8 cellular contexts compared by ENCODE assay signal in genomic region chr5:14142202-14142855, GRCh38. TPM values are rescaled to one million over a fixed set of nuclear protein-coding genes. Genes with fewer than 3 reads are reported as not detected.
DNase-seq lines count a peak whose midpoint lies in the region; ATAC-seq and TF ChIP-seq lines count a peak whose summit lies in the region.

No MANE protein-coding gene starts in this region.

- CTCF ChIA-PET in Caco-2 (lab: Charles Lee), result interaction anchor here (1.2 to 1.6 kb wide), 2 partner anchors 66 to 128 kb away, joined by 4 to 10 read pairs; no protein-coding TSS in a partner anchor
- CTCF ChIA-PET in OCI-LY7 (lab: Charles Lee; ENCODE audit: unreplicated experiment), result no interaction called here

- peak overlapping the region; percentile 10 for H3K27ac ChIP-seq in OCI-LY7 (ENCODE audit: low read depth, low read length, poor library complexity, severe bottlenecking)
- peak overlapping the region; percentile 92 for H3K27ac ChIP-seq in epithelial cell of prostate
- H3K27ac ChIP-seq in ovary, result peak overlapping the region; percentile 84 to 90

- intact Hi-C loops in Caco-2 (cut with micrococcal nuclease; ENCODE audit: unreplicated experiment) (loop anchor here (2.0 to 5.0 kb wide), 2 partner anchors 66 to 155 kb away; no protein-coding TSS in a partner anchor), OCI-LY7 (cut with micrococcal nuclease; ENCODE audit: unreplicated experiment) (loop anchor here (2.0 kb wide), 1 partner anchor 122 kb away; no protein-coding TSS in a partner anchor), ovary (cut with DNase I) (loop anchor here (5.0 to 10.0 kb wide), 5 partner anchors 52 to 125 kb away; no protein-coding TSS in a partner anchor)

- WGBS in ovary, 3 donors, result 7 to 10% (median 10%) methylated on average over 20 of the region's 20 CpGs

- no peaks in the 10 kb centered on the region for H3K9me3 Mint-ChIP-seq in Caco-2 (ENCODE audit: unreplicated experiment)

- no peaks in the 10 kb centered on the region for H3K4me1 Mint-ChIP-seq in Caco-2 (ENCODE audit: low read depth, unreplicated experiment)

- DNase-seq in Caco-2, result no peak
- DNase-seq in OCI-LY7 (ENCODE audit: low spot score), result no peak
- no peak for DNase-seq in epithelial cell of prostate (ENCODE audit: low read depth, low spot score)
- no peak for DNase-seq in ovary
- DNase-seq in kidney tubule cell (ENCODE audit: low spot score), result no peak
- DNase-seq in LoVo (ENCODE audit: low spot score), result no peak

- BruUV-seq in Caco-2 (replicated peaks; lab: Mats Ljungman, UMichigan), result TSS peak; percentile 27
- BruUV-seq in OCI-LY7 (replicated peaks; lab: Mats Ljungman, UMichigan), result no TSS peak

- TF ChIP-seq POLR2A in ovary (IDR thresholded peaks at IDR 0.05), result no peak

- TF ChIP-seq CTCF in Caco-2 (IDR thresholded peaks at IDR 0.05; ENCODE audit: insufficient read depth in 1 of 2, low read depth in 1 of 2, low read length in 1 of 2, severe bottlenecking in 1 of 2, unreplicated experiment in 1 of 2), result no peak
- TF ChIP-seq CTCF in OCI-LY7 (conservative IDR thresholded peaks at IDR 0.05; ENCODE audit: low read length), result no peak
- TF ChIP-seq CTCF in ovary (IDR thresholded peaks at IDR 0.05), result no peak

- H3K9me2 ChIP-seq in OCI-LY7 (ENCODE audit: insufficient read depth, low read length), result no peaks in the 10 kb centered on the region

- H3K4me3 ChIP-seq in Caco-2 (ENCODE audit: low read depth, low read length) (peak overlapping the region; percentile 92), OCI-LY7 (ENCODE audit: low read depth, low read length, poor library complexity, severe bottlenecking) (peak overlapping the region; percentile 73), ovary (peak overlapping the region; percentile 75)

- H3K4me1 ChIP-seq in Caco-2 (no peaks in the 10 kb centered on the region), OCI-LY7 (ENCODE audit: insufficient read depth, low read length, poor library complexity, severe bottlenecking) (peaks cover 16% of the 10 kb centered on the region), ovary (ENCODE audit: insufficient read depth) (peaks cover 9% of the 10 kb centered on the region)

- peaks cover 14% of the 10 kb centered on the region for H3K36me3 Mint-ChIP-seq in Caco-2 (ENCODE audit: insufficient read depth, unreplicated experiment)

- H3K4me2 ChIP-seq in OCI-LY7 (ENCODE audit: low read length), result peak overlapping the region; percentile 74

- H3K79me2 ChIP-seq in OCI-LY7 (ENCODE audit: insufficient read depth, low read depth, low read length), result peaks cover 14% of the 10 kb centered on the region

- peak overlapping the region; percentile 62 for H3K27ac Mint-ChIP-seq in Caco-2 (ENCODE audit: unreplicated experiment)

- no peaks in the 10 kb centered on the region for H3K9me3 ChIP-seq in Caco-2
- no peaks in the 10 kb centered on the region for H3K9me3 ChIP-seq in OCI-LY7 (ENCODE audit: low read length)
- no peaks in the 10 kb centered on the region for H3K9me3 ChIP-seq in ovary

- no peaks in the 10 kb centered on the region for H4K20me1 ChIP-seq in OCI-LY7 (ENCODE audit: insufficient read depth, low read length)

- ATAC-seq in GM21447 (IDR thresholded peaks at IDR 0.05; ENCODE audit: unreplicated experiment) (peak; percentile 8), GM19467 (IDR thresholded peaks at IDR 0.05; ENCODE audit: unreplicated experiment) (no peak)

- H3K27me3 ChIP-seq in Caco-2 (replicated peaks; ENCODE audit: control insufficient read depth, insufficient read depth, low read length) (no peaks in the 10 kb centered on the region), ovary (no peaks in the 10 kb centered on the region)

- H2AFZ ChIP-seq in OCI-LY7 (ENCODE audit: low read length), result peak overlapping the region; percentile 71

- H3K27me3 Mint-ChIP-seq in Caco-2 (ENCODE audit: insufficient read depth, unreplicated experiment), result peaks cover 5% of the 10 kb centered on the region

- no peaks in the 10 kb centered on the region for H3K36me3 ChIP-seq in Caco-2 (ENCODE audit: control insufficient read depth, insufficient read depth, low read length)
- no peaks in the 10 kb centered on the region for H3K36me3 ChIP-seq in OCI-LY7 (ENCODE audit: insufficient read depth, low read length)
- H3K36me3 ChIP-seq in ovary, result no peaks in the 10 kb centered on the region

- H3K4me3 Mint-ChIP-seq in Caco-2 (ENCODE audit: unreplicated experiment), result peak overlapping the region; percentile 84

- no peak for TF ChIP-seq EP300 in ovary (IDR thresholded peaks at IDR 0.05)

- POLR2A ChIA-PET in Caco-2 (lab: Charles Lee) (interaction anchor here (0.7 kb wide), 1 partner anchor 36 kb away, joined by 4 read pairs; no protein-coding TSS in a partner anchor), OCI-LY7 (lab: Charles Lee) (interaction anchor here (0.6 kb wide), 1 partner anchor 518 kb away, joined by 3 read pairs; no protein-coding TSS in a partner anchor)

RNA-seq across cellular contexts. Expression of gene TRIO, which starts 0.8 kb away (rescaled TPM):
- total RNA-seq in Caco-2 (2022), result 92.0 and 98.9 TPM in 2 replicates
- 29.3 and 35.8 TPM in 2 replicates for total RNA-seq in OCI-LY7 (2014; rRNA removed; shearing (Covaris generic))
- total RNA-seq in OCI-LY7 (2022), result 55.1 and 69.4 TPM in 2 replicates
- total RNA-seq in ovary, result 100 to 1,000 TPM in 5 of 7 donors, 10 to 100 TPM in 2; 93.3 to 268 (median 132) TPM
- polyA plus RNA-seq in ovary, result 10 to 100 TPM; 58.4 to 67.1 TPM

Comparison
In these comparisons a context has a peak if more than half of its experiments do, and no peak if none do; other contexts are left out.
1. H3K27ac ChIP-seq: peak in every context shown above with its lines; median percentile 92 in epithelial cell of prostate; 87 in ovary; 10 in OCI-LY7.